In genomic region chr16:85662036-85662812, GRCh38 we compare ENCODE assay signal across 23 cellular contexts. TPM values are rescaled to one million over a fixed set of nuclear protein-coding genes. Genes with fewer than 3 reads are reported as not detected.
DNase-seq lines count a peak whose midpoint lies in the region; ATAC-seq and TF ChIP-seq lines count a peak whose summit lies in the region.
"Had no signal": no experiment of that assay in that cellular context is flagged by ENCODE, and none has a peak within 500 bp of the region (broad histone marks: within the 10 kb centered on the region; RNA-seq: fewer than 3 reads in every experiment).

No MANE protein-coding gene starts in this region.

- ATAC-seq in central memory CD8-positive, alpha-beta T cell (replicated peaks; ENCODE audit: extremely low read depth, poor library complexity, severe bottlenecking), result no peak
- ATAC-seq in mucosa of descending colon (no peak), HG02870 (IDR thresholded peaks at IDR 0.05; ENCODE audit: unreplicated experiment) (no peak), GM21619 (IDR thresholded peaks at IDR 0.05; ENCODE audit: unreplicated experiment) (no peak), GM18505 (IDR thresholded peaks at IDR 0.05; ENCODE audit: unreplicated experiment) (no peak)
- ATAC-seq: HCT116, heart right ventricle, sciatic nerve, SK-N-SH treated with all-trans-retinoic acid at 6 μM for 48 hours had no signal

- in situ Hi-C loops in G401 (cut with HindIII; ENCODE audit: low sequenced_read_pairs), result no loop called here

- no peak overlapping the region for H3K4me3 Mint-ChIP-seq in central memory CD8-positive, alpha-beta T cell
- H3K4me3 Mint-ChIP-seq: activated CD4-positive, alpha-beta memory T cell treated with anti-CD3 and anti-CD28 coated beads for 36 hours; CD4-positive, alpha-beta memory T cell; T-helper 2 cell treated with Interferon-gamma antibody and Interleukin-4, amounts not matched to agents 5 μg/mL and 100 μg/mL, for 36 hours had no signal

- no peaks in the 10 kb centered on the region for H3K27me3 Mint-ChIP-seq in central memory CD8-positive, alpha-beta T cell
- H3K27me3 Mint-ChIP-seq: activated CD4-positive, alpha-beta memory T cell treated with anti-CD3 and anti-CD28 coated beads for 36 hours; CD4-positive, alpha-beta memory T cell had no signal

- H3K36me3 ChIP-seq in mucosa of descending colon (ENCODE audit: low read depth), result peaks cover 19% of the 10 kb centered on the region

- H3K36me3 Mint-ChIP-seq in central memory CD8-positive, alpha-beta T cell (ENCODE audit: insufficient read depth), result peaks cover 53% of the 10 kb centered on the region

- H3K9me3 Mint-ChIP-seq in central memory CD8-positive, alpha-beta T cell, result no peaks in the 10 kb centered on the region
- H3K9me3 Mint-ChIP-seq: activated CD4-positive, alpha-beta memory T cell treated with anti-CD3 and anti-CD28 coated beads for 36 hours; T-helper 2 cell treated with Interferon-gamma antibody and Interleukin-4, amounts not matched to agents 5 μg/mL and 100 μg/mL, for 36 hours had no signal

- H3K9me3 ChIP-seq in mucosa of descending colon, result no peaks in the 10 kb centered on the region
- H3K9me3 ChIP-seq: adrenal gland, breast epithelium, heart right ventricle, testis had no signal

- intact Hi-C loops in mucosa of descending colon (cut with DNase I, micrococcal nuclease), result no loop called here

- TF ChIP-seq POLR2A in GM18505 (IDR thresholded peaks at IDR 0.05; ENCODE audit: borderline replicate concordance, extremely low read depth, insufficient read depth, insufficient read length), result no peak

- DNase-seq in G401 (ENCODE audit: low spot score) (peak; percentile 37), mucosa of descending colon (peak in 2 of 3 donors; percentile 21 to 39)
- DNase-seq in central memory CD8-positive, alpha-beta T cell (ENCODE audit: low spot score in 2 of 2), result no peak
- DNase-seq: activated CD4-positive, alpha-beta memory T cell treated with anti-CD3 and anti-CD28 coated beads for 36 hours; activated CD4-positive, CD25-positive, alpha-beta regulatory T cell; activated T-cell treated with anti-CD3 and anti-CD28 coated beads for 4 hours; CD4-positive, alpha-beta memory T cell; cortex of kidney; heart right ventricle; NCI-H1694; NCI-H446; NK-92 treated with Interleukin-12 subunit alpha and Interleukin-12 subunit beta, amount 100 ng/mL, for 24 hours; testis had no signal

- peak overlapping the region; percentile 65 for H3K27ac Mint-ChIP-seq in central memory CD8-positive, alpha-beta T cell (ENCODE audit: low read depth)
- H3K27ac Mint-ChIP-seq: activated CD4-positive, alpha-beta memory T cell treated with anti-CD3 and anti-CD28 coated beads for 36 hours; T-helper 2 cell treated with Interferon-gamma antibody and Interleukin-4, amounts not matched to agents 5 μg/mL and 100 μg/mL, for 36 hours had no signal

- H3K4me3 ChIP-seq in mucosa of descending colon, result no peak overlapping the region
- H3K4me3 ChIP-seq: adrenal gland, breast epithelium, heart right ventricle, testis had no signal

- H3K27ac ChIP-seq in 22Rv1, result 0 out of 2 replicates have a peak overlapping the region, but pooled peaks have one; percentile 4
- H3K27ac ChIP-seq: breast epithelium, heart right ventricle, testis had no signal

- H3K4me1 ChIP-seq in mucosa of descending colon (ENCODE audit: low read depth), result no peaks in the 10 kb centered on the region

- TF ChIP-seq CTCF in 22Rv1 (IDR thresholded peaks at IDR 0.05) (no peak), mucosa of descending colon (IDR thresholded peaks at IDR 0.05) (no peak)

- H3K4me1 Mint-ChIP-seq in central memory CD8-positive, alpha-beta T cell, result peaks cover 11% of the 10 kb centered on the region
- H3K4me1 Mint-ChIP-seq: CD4-positive, alpha-beta memory T cell had no signal

RNA-seq across cellular contexts. Expression of gene GINS2, which starts 26.5 kb away (rescaled TPM):
- total RNA-seq in G401 (2014; rRNA removed; shearing (Covaris generic)), result 47.8 and 48.9 TPM in 2 replicates
- total RNA-seq in mucosa of descending colon, result 10 to 100 TPM in 1 of 3 donors, 1 to 10 TPM in 2; 1.2 to 11.8 (median 5.4) TPM

RNA-seq across cellular contexts. Expression of gene GSE1, which starts 49.1 kb away (rescaled TPM):
- 22.8 and 35.6 TPM in 2 replicates for total RNA-seq in G401 (2014; rRNA removed; shearing (Covaris generic))
- total RNA-seq in mucosa of descending colon, result 100 to 1,000 TPM; 107 to 122 (median 107) TPM

Comparison
In these comparisons a context has a peak if more than half of its experiments do, and no peak if none do; other contexts are left out.
1. DNase-seq: peak in G401 (single experiment) and mucosa of descending colon (2 of 3); none in central memory CD8-positive, alpha-beta T cell (0 of 2).